ENCODE assay signal across 8 cellular contexts in genomic region chr1:236523704-236524141, GRCh38. TPM values are rescaled to one million over a fixed set of nuclear protein-coding genes. Genes with fewer than 3 reads are reported as not detected.
DNase-seq lines count a peak whose midpoint lies in the region; ATAC-seq and TF ChIP-seq lines count a peak whose summit lies in the region.

Gene LGALS8 (plus strand): TSS chr1:236523982. CDS start chr1:236526071, 2,089 bp downstream.

- DNase-seq in OCI-M1 (lab: John Stamatoyannopoulos, UW) (peak; percentile 76), esophagus muscularis mucosa (ENCODE audit: extremely low spot score) (peak; percentile 97), myocyte (ENCODE audit: low read depth) (peak; percentile 84)
- DNase-seq in activated T-cell treated with anti-CD3 and anti-CD28 coated beads, Interleukin-2, amount 50 U/mL, for 4 hours: peak; percentile 87
- DNase-seq in stimulated activated CD8-positive, alpha-beta memory T cell treated with anti-CD3 and anti-CD28 coated beads, Interleukin-7, amount 100 ng/mL, for 4 hours (ENCODE audit: low read depth in 2 of 2): peak; percentile 81

- peaks cover 24% of the 10 kb centered on the region for H3K4me1 Mint-ChIP-seq in activated T-cell treated with anti-CD3 and anti-CD28 coated beads, Interleukin-2, amount 50 U/mL, for 4 hours (ENCODE audit: low read depth)

- TF ChIP-seq POLR2A in esophagus muscularis mucosa (IDR thresholded peaks at IDR 0.05; ENCODE audit: low read depth): peak; percentile 45

- peak; percentile 67 for TF ChIP-seq EP300 in esophagus muscularis mucosa (IDR thresholded peaks at IDR 0.05)

- H3K9me3 Mint-ChIP-seq in activated T-cell treated with anti-CD3 and anti-CD28 coated beads, Interleukin-2, amount 50 U/mL, for 4 hours: no peaks in the 10 kb centered on the region

- H3K4me3 ChIP-seq in BLaER1 (peak within 1 kb of the TSS; percentile 84), esophagus muscularis mucosa (peak within 1 kb of the TSS; percentile 79 to 96 (median 88))

- no peak for TF ChIP-seq CTCF in esophagus muscularis mucosa (IDR thresholded peaks at IDR 0.05)

- H3K27ac ChIP-seq in BLaER1 (peak within 1 kb of the TSS; percentile 79), esophagus muscularis mucosa (replicated peaks in 1 of 4) (peak within 1 kb of the TSS; percentile 84 to 91 (median 88))

- peak within 1 kb of the TSS; percentile 93 for H3K4me2 ChIP-seq in BLaER1

- no peaks in the 10 kb centered on the region for H3K9me3 ChIP-seq in BLaER1
- H3K9me3 ChIP-seq in esophagus muscularis mucosa: no peaks in the 10 kb centered on the region

- H3K36me3 ChIP-seq in BLaER1 (peaks cover 24% of the 10 kb centered on the region), esophagus muscularis mucosa (peaks cover 9 to 31% (median 23%) of the 10 kb centered on the region in 4 donors)

- H3K27me3 ChIP-seq in BLaER1 (no peaks in the 10 kb centered on the region), esophagus muscularis mucosa (no peaks in the 10 kb centered on the region)

- H3K4me1 ChIP-seq in BLaER1 (peaks cover 30% of the 10 kb centered on the region), esophagus muscularis mucosa (peaks cover 10 to 19% (median 15%) of the 10 kb centered on the region in 4 donors)

- ATAC-seq in GM19328 (IDR thresholded peaks at IDR 0.05; ENCODE audit: unreplicated experiment): peak; percentile 65
- ATAC-seq in HG03469 (IDR thresholded peaks at IDR 0.05; ENCODE audit: unreplicated experiment): peak; percentile 31
- peak; percentile 79 to 84 for ATAC-seq in activated T-cell treated with anti-CD3 and anti-CD28 coated beads, Interleukin-2, amount 50 U/mL, for 4 hours

- WGBS in esophagus muscularis mucosa: 5% methylated on average over 14 of the region's 35 CpGs

- H3K9ac ChIP-seq in BLaER1: peak within 1 kb of the TSS; percentile 80

- H4K20me1 ChIP-seq in BLaER1: no peaks in the 10 kb centered on the region

- peaks cover 14% of the 10 kb centered on the region for H3K36me3 Mint-ChIP-seq in activated T-cell treated with anti-CD3 and anti-CD28 coated beads, Interleukin-2, amount 50 U/mL, for 4 hours (ENCODE audit: insufficient read depth)

- H3K27me3 Mint-ChIP-seq in activated T-cell treated with anti-CD3 and anti-CD28 coated beads, Interleukin-2, amount 50 U/mL, for 4 hours (ENCODE audit: low read depth): no peaks in the 10 kb centered on the region

- peak within 1 kb of the TSS; percentile 96 for H3K4me3 Mint-ChIP-seq in activated T-cell treated with anti-CD3 and anti-CD28 coated beads, Interleukin-2, amount 50 U/mL, for 4 hours

- intact Hi-C loops in esophagus muscularis mucosa (cut with DNase I): loop anchor here (10.0 kb wide), 1 partner anchor 419 kb away; no protein-coding TSS in a partner anchor

RNA-seq across cellular contexts. Expression of gene LGALS8, which starts in this region (rescaled TPM):
- total RNA-seq in activated T-cell treated with anti-CD3 and anti-CD28 coated beads, Interleukin-2, amount 50 U/mL, for 4 hours: 10 to 100 TPM; 59.7 to 73.2 (median 60.9) TPM
- total RNA-seq in esophagus muscularis mucosa: 10 to 100 TPM; 32.8 to 83.3 (median 51.9) TPM
- total RNA-seq in myocyte: 21.2 and 30.4 TPM in 2 replicates
- 23.9 TPM for polyA plus RNA-seq in myocyte (2012)

Comparison
In these comparisons a context has a peak if more than half of its experiments do, and no peak if none do; other contexts are left out.
1. Peak in every context shown above with its lines: DNase-seq, ATAC-seq, H3K4me3 ChIP-seq and H3K27ac ChIP-seq.
2. ATAC-seq: peak in every context shown above with its lines; median percentile 82 in activated T-cell treated with anti-CD3 and anti-CD28 coated beads, Interleukin-2, amount 50 U/mL, for 4 hours; 65 in GM19328; 31 in HG03469.